18 cellular contexts compared by ENCODE assay signal in the genomic region with DNA sequence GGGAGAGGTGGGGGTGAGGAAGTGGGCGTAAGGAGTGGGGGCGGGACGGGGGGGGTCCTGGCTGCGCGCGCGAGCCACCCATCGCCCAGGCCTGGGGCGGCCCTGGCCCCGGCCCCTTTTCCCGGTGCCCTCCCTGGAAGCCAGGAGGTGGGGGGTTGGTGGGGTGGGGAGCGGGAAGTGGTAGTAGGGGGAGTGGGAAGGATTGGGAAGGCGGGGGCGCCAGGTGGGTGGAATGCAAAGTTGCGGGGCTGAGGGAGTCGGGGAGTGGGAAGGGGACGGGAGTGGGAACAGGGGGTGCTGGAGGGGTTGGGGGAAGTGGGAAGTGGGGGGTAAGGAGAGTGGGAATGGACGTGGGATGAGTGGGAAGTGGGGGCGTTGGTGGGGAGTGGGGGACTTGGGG. TPM values are rescaled to one million over a fixed set of nuclear protein-coding genes. Genes with fewer than 3 reads are reported as not detected.
DNase-seq lines count a peak whose midpoint lies in the region; TF ChIP-seq lines count a peak whose summit lies in the region.
"Had no signal": no experiment of that assay in that cellular context is flagged by ENCODE, and none has a peak within 500 bp of the region (broad histone marks: within the 10 kb centered on the region; RNA-seq: fewer than 3 reads in every experiment).

No MANE protein-coding gene starts in this region.

- no peak overlapping the region for H3K14ac ChIP-seq in neuronal stem cell (ENCODE audit: low read length)

- no peak overlapping the region for H2BK12ac ChIP-seq in neuronal stem cell (ENCODE audit: low read length)

- no peak overlapping the region for H3K18ac ChIP-seq in neuronal stem cell (ENCODE audit: low read length)

- no peak overlapping the region for H2BK120ac ChIP-seq in neuronal stem cell (ENCODE audit: low read depth, low read length)

- no peak for TF ChIP-seq POLR2A in tibial nerve (IDR thresholded peaks at IDR 0.05)

- peak; percentile 46 for DNase-seq in activated effector memory CD4-positive, alpha-beta T cell treated with anti-CD3 and anti-CD28 coated beads, Interleukin-2, amount 50 U/mL, for 16 hours
- DNase-seq in activated effector memory CD4-positive, alpha-beta T cell treated with Interleukin-2 at 50 U/mL for 16 hours, result no peak
- no peak for DNase-seq in coronary artery (ENCODE audit: low spot score)
- no peak for DNase-seq in neuronal stem cell (ENCODE audit: low spot score)
- no peak for DNase-seq in tibial nerve (ENCODE audit: low spot score in 2 of 2)
- DNase-seq in stimulated activated CD4-positive, alpha-beta T cell treated with anti-CD3 and anti-CD28 coated beads, Interleukin-2, amount 100 ng/mL, for 24 hours, result no peak
- no peak for DNase-seq in stimulated activated CD4-positive, alpha-beta T cell treated with anti-CD3 and anti-CD28 coated beads, Interleukin-4, amount 100 ng/mL, for 24 hours
- DNase-seq in A172 (ENCODE audit: low spot score), result no peak
- DNase-seq: ACHN; activated CD8-positive, alpha-beta memory T cell treated with anti-CD3 and anti-CD28 coated beads for 24 hours; colonic mucosa; NCI-H1436 treated with DMSO at 0.1 percent for 48 hours; PC-9; stimulated activated naive CD4-positive, alpha-beta T cell treated with Interleukin-2 at 50 U/mL for 16 hours had no signal

- H3K9ac ChIP-seq in neuronal stem cell (ENCODE audit: low read depth, low read length, poor library complexity), result no peak overlapping the region

- H4K91ac ChIP-seq in neuronal stem cell (ENCODE audit: low read depth, low read length, poor library complexity), result no peak overlapping the region

- H3K4me3 ChIP-seq in coronary artery (peak overlapping the region; percentile 71), neuronal stem cell (ENCODE audit: low read length in 2 of 2) (peak overlapping the region in 1 of 2 donors; percentile 12), tibial nerve (peak overlapping the region; percentile 43 to 66 (median 46))
- H3K4me3 ChIP-seq: colonic mucosa, left lung, PC-9, SJSA1 had no signal

- H3K27ac ChIP-seq in coronary artery (no peak overlapping the region), neuronal stem cell (replicated peaks; ENCODE audit: low read length) (no peak overlapping the region), tibial nerve (peak overlapping the region in 1 of 4 donors; percentile 79)
- H3K27ac ChIP-seq: colonic mucosa, left lung, PC-9, SJSA1 had no signal

- no peak overlapping the region for H3K23ac ChIP-seq in neuronal stem cell (ENCODE audit: low read depth, low read length, poor library complexity)

- H3K27me3 ChIP-seq in neuronal stem cell (ENCODE audit: control insufficient read depth in 3 of 3, insufficient read depth in 3 of 3, low read depth in 1 of 3, low read length in 3 of 3), result peaks cover 5 to 38% (median 17%) of the 10 kb centered on the region in 3 experiments
- peaks cover 0 to 48% of the 10 kb centered on the region in 2 donors for H3K27me3 ChIP-seq in tibial nerve

- H3K4me1 ChIP-seq in neuronal stem cell (ENCODE audit: control insufficient read depth in 2 of 2, insufficient read depth in 1 of 2, low read depth in 1 of 2, low read length in 2 of 2) (peaks cover 0 to 2% of the 10 kb centered on the region in 2 donors), tibial nerve (peaks cover 0 to 19% (median 0%) of the 10 kb centered on the region in 4 donors)
- H3K4me1 ChIP-seq: colonic mucosa, SJSA1 had no signal

- H3K79me1 ChIP-seq in neuronal stem cell (ENCODE audit: low read depth, low read length), result no peaks in the 10 kb centered on the region

- peak overlapping the region; percentile 45 for H3K4me2 ChIP-seq in neuronal stem cell (ENCODE audit: insufficient read depth, low read length, poor library complexity, severe bottlenecking)
- H3K4me2 ChIP-seq: PC-9 had no signal

- H2AK5ac ChIP-seq in neuronal stem cell (ENCODE audit: low read depth, low read length), result no peak overlapping the region

- whole genome bisulfite sequencing in neuronal stem cell (ENCODE audit: extremely low coverage in 2 of 2, insufficient read length in 2 of 2, insufficient replicate concordance in 1 of 2), 2 donors, result no CpG with 5 or more reads among the region's 19 CpGs
- 0 to 1% methylated on average over 1 to 12 of the region's 19 CpGs for WGBS in tibial nerve, 2 donors

- no peak overlapping the region for H3K4ac ChIP-seq in neuronal stem cell (ENCODE audit: low read length)

- H3K9me3 ChIP-seq in neuronal stem cell (replicated peaks in 1 of 2; ENCODE audit: control insufficient read depth in 2 of 2, insufficient read depth in 1 of 2, low read depth in 1 of 2, low read length in 2 of 2) (peaks cover 0 to 2% of the 10 kb centered on the region in 2 donors), tibial nerve (no peaks in the 10 kb centered on the region)
- H3K9me3 ChIP-seq: colonic mucosa, left lung had no signal

- no peak overlapping the region for H2BK5ac ChIP-seq in neuronal stem cell (ENCODE audit: low read length)

- no peak overlapping the region for H2AFZ ChIP-seq in neuronal stem cell (ENCODE audit: low read length)
- H2AFZ ChIP-seq: PC-9 had no signal

- H4K8ac ChIP-seq in neuronal stem cell (ENCODE audit: low read depth, low read length), result no peak overlapping the region

- no peak for TF ChIP-seq EP300 in tibial nerve (IDR thresholded peaks at IDR 0.05)

- no peak for TF ChIP-seq CTCF in coronary artery (IDR thresholded peaks at IDR 0.05)
- TF ChIP-seq CTCF in tibial nerve (IDR thresholded peaks at IDR 0.05), result no peak

- H3K36me3 ChIP-seq in neuronal stem cell (replicated peaks in 1 of 2; ENCODE audit: control insufficient read depth in 2 of 2, insufficient read depth in 2 of 2, low read length in 2 of 2) (no peaks in the 10 kb centered on the region), tibial nerve (no peaks in the 10 kb centered on the region)
- H3K36me3 ChIP-seq: colonic mucosa, left lung, SJSA1 had no signal

- H2BK15ac ChIP-seq in neuronal stem cell (ENCODE audit: low read length), result no peak overlapping the region

RNA-seq across cellular contexts. Expression of a gene that starts 0.4 kb away (rescaled TPM):
- polyA plus RNA-seq in neuronal stem cell (2013, experiment 1 of 2), result 0.13 TPM
- 0.17 TPM for polyA plus RNA-seq in neuronal stem cell (2013, experiment 2 of 2)
- total RNA-seq in tibial nerve, result under 1 TPM in 1 of 4 donors, not detected in 3; 0.63 TPM
- total RNA-seq in A172 (2014; rRNA removed; shearing (Covaris generic)), result not detected in 2 replicates
- total RNA-seq: colonic mucosa, fibroblast of villous mesenchyme, HepG2, left lung, PC-9, SJSA1 had no signal
- polyA plus RNA-seq: HepG2 had no signal
